ENCODE assay signal across 33 cellular contexts in genomic region chr4:165806613-165807012, GRCh38.
"Had no signal": no experiment of that assay in that cellular context is flagged by ENCODE, and none has a peak within 500 bp of the region (broad histone marks: within the 10 kb centered on the region; RNA-seq: fewer than 3 reads in every experiment).

No MANE protein-coding gene starts in this region.

- DNase-seq: activated B cell treated with CpG ODN at 0.5 μM for 24 hours; activated CD4-positive, alpha-beta memory T cell treated with anti-CD3 and anti-CD28 coated beads for 36 hours; activated CD4-positive, alpha-beta T cell treated with anti-CD3 and anti-CD28 coated beads for 4 hours; activated CD4-positive, alpha-beta T cell treated with anti-CD3 and anti-CD28 coated beads, Interleukin-2, amount 10 ng/mL, durations not matched to agents 24 days and 14 days; activated CD4-positive, alpha-beta T cell treated with anti-CD3 and anti-CD28 coated beads, Interleukin-2, amount 50 U/mL, for 1 hour; activated CD4-positive, alpha-beta T cell treated with anti-CD3 and anti-CD28 coated beads, Interleukin-2, amount 50 U/mL, for 4 hours; activated CD4-positive, CD25-positive, alpha-beta regulatory T cell treated with anti-CD3 and anti-CD28 coated beads, Interleukin-2, amount 50 U/mL, for 72 hours; activated CD8-positive, alpha-beta memory T cell treated with anti-CD3 and anti-CD28 coated beads, Interleukin-2, amount 50 U/mL, for 4 hours; activated CD8-positive, alpha-beta T cell treated with anti-CD3 and anti-CD28 coated beads for 36 hours; activated effector memory CD4-positive, alpha-beta T cell treated with anti-CD3 and anti-CD28 coated beads, Interleukin-2, amount 50 U/mL, for 16 hours; activated gamma-delta T cell treated with Interleukin-2 at 50 U/mL for 16 hours; activated naive CD4-positive, alpha-beta T cell; activated naive CD4-positive, alpha-beta T cell treated with anti-CD3 and anti-CD28 coated beads for 36 hours; activated naive CD4-positive, alpha-beta T cell treated with anti-CD3 and anti-CD28 coated beads, Interleukin-2, amount 50 U/mL, for 16 hours; activated naive CD8-positive, alpha-beta T cell treated with anti-CD3 and anti-CD28 coated beads for 36 hours; activated T-cell treated with anti-CD3 and anti-CD28 coated beads for 4 hours; activated T-cell treated with anti-CD3 and anti-CD28 coated beads, Interleukin-2, amount 50 U/mL, for 1 hour; activated T-cell treated with anti-CD3 and anti-CD28 coated beads, Interleukin-2, amount 50 U/mL, for 4 hours; activated T-cell treated with anti-CD3 and anti-CD28 coated beads, Interleukin-2, amount 50 U/mL, for 72 hours; adrenal gland; amniotic stem cell; aorta; body of pancreas; brain microvascular endothelial cell; central memory CD4-positive, alpha-beta T cell; T-helper 2 cell; T-helper 9 cell had no signal

- H3K27me3 ChIP-seq: adrenal gland, body of pancreas, brain microvascular endothelial cell, breast epithelium had no signal

- FAIRE-seq: astrocyte, TTC549 had no signal

- H3K9me3 ChIP-seq: adrenal gland, body of pancreas, breast epithelium had no signal

- H3K4me3 ChIP-seq: adrenal gland, body of pancreas, breast epithelium had no signal

- H3K36me3 ChIP-seq: adrenal gland, brain microvascular endothelial cell, breast epithelium had no signal

- H3K27ac ChIP-seq: adrenal gland, body of pancreas, brain microvascular endothelial cell, breast epithelium, VCaP had no signal

- ATAC-seq: activated CD8-positive, alpha-beta T cell treated with anti-CD3 and anti-CD28 coated beads for 36 hours; activated naive CD4-positive, alpha-beta T cell treated with anti-CD3 and anti-CD28 coated beads, Interleukin-2, amount 50 U/mL, for 72 hours; activated T-cell treated with anti-CD3 and anti-CD28 coated beads, Interleukin-2, amount 50 U/mL, for 4 hours; activated T-cell treated with anti-CD3 and anti-CD28 coated beads, Interleukin-2, amount 50 U/mL, for 72 hours; activated T-helper 17 cell treated with anti-CD3 and anti-CD28 coated beads, Interleukin-2, amount 50 U/mL, for 72 hours; body of pancreas had no signal

- H3K4me1 ChIP-seq: adrenal gland, body of pancreas, breast epithelium had no signal
